In the genomic region with DNA sequence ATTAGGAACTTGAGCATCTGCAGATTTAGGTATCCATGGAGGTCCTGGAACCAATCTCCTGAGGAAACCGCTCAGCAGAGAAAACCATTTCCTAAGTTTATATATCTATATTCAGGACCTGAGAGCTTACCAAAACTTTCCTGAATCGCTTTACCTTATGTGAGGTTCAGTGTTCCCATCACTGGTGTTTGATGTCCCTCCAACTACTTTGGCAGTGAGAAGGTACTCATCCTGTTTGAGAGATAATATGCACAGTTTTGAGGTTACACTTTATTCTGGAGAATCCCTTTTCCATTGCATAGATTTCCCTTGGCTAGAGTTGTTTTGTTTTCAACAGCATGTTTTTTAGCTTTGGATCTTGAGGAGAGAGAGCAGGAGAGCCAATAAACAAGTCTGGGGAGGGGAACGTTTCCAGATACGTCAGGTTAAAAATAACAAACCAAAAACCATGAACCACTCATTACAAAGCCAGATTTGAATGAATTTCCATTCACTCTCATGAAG, we compare ENCODE assay signal across 1 cellular context.
A peak's percentile ranks its signal among the peaks of the same experiment; 100 is the strongest.
TF ChIP-seq lines count a peak whose summit lies in the region.

No MANE protein-coding gene starts in this region.

TF ChIP-seq in GM12878, 131 proteins besides CTCF, POLR2A, EP300 and RAD21 (continued from another document):
- TF ChIP-seq REST (IDR thresholded peaks at IDR 0.05; ENCODE audit: low read depth, low read length) (no peak), RUNX3 (IDR thresholded peaks at IDR 0.05; ENCODE audit: low read length) (peak; percentile 44; the same call in 1 of the 2 replicates)
